19 cellular contexts compared by ENCODE assay signal in the genomic region with DNA sequence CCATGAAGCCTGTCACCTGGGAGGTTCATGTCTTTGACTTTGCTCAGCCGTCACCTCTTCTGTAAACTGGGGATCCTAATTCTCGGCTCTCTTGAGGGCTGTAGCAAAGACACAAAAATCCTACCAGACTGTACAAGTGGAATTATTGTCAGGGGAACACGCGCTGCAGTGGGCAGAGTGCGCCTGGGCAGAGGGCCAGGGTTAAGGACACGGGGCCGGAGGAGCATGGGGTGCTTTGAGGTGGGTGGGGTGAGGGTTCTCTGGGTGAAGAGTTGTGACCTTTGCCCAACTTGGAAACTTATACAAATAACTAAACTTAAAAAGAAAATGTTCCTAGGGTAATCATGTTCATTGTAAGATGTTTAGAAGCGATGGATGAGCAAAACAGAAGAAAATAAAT. TPM values are rescaled to one million over a fixed set of nuclear protein-coding genes. Genes with fewer than 3 reads are reported as not detected.
DNase-seq lines count a peak whose midpoint lies in the region; ATAC-seq and TF ChIP-seq lines count a peak whose summit lies in the region.
"Had no signal": no experiment of that assay in that cellular context is flagged by ENCODE, and none has a peak within 500 bp of the region (broad histone marks: within the 10 kb centered on the region; RNA-seq: fewer than 3 reads in every experiment).

No MANE protein-coding gene starts in this region.

- H3K9me3 ChIP-seq in SU-DHL-6 (ENCODE audit: insufficient read depth, low read length) = no peaks in the 10 kb centered on the region
- no peaks in the 10 kb centered on the region for H3K9me3 ChIP-seq in left lung
- H3K9me3 ChIP-seq: BE2C, HAP-1 had no signal

- H2AFZ ChIP-seq in SU-DHL-6 (ENCODE audit: low read depth, low read length, severe bottlenecking) = no peak overlapping the region
- H2AFZ ChIP-seq: GM23338, PC-9 had no signal

- H3K4me2 ChIP-seq in SU-DHL-6 (ENCODE audit: low read depth, low read length, poor library complexity, severe bottlenecking) = no peak overlapping the region
- H3K4me2 ChIP-seq: GM23338, KMS-11, PC-9 had no signal

- no peaks in the 10 kb centered on the region for H3K27me3 ChIP-seq in SU-DHL-6 (ENCODE audit: low read length)
- H3K27me3 ChIP-seq in left lung = no peaks in the 10 kb centered on the region
- H3K27me3 ChIP-seq: BE2C had no signal

- TF ChIP-seq CTCF in SU-DHL-6 (IDR thresholded peaks at IDR 0.05; ENCODE audit: insufficient read depth, low read length, poor library complexity, severe bottlenecking) (no peak), left lung (IDR thresholded peaks at IDR 0.05) (no peak)

- peaks cover 3% of the 10 kb centered on the region; the same call in 1 of the 2 replicates for H4K20me1 ChIP-seq in SU-DHL-6 (ENCODE audit: low read depth, low read length)

- ATAC-seq in left ventricle myocardium superior (peak; percentile 37), left cardiac atrium (no peak), left lung (peak; percentile 10), GM18858 (IDR thresholded peaks at IDR 0.05; ENCODE audit: unreplicated experiment) (no peak), HG03175 (IDR thresholded peaks at IDR 0.05; ENCODE audit: unreplicated experiment) (no peak)

- peaks cover 16% of the 10 kb centered on the region; the same call in 1 of the 2 replicates for H3F3A ChIP-seq in SU-DHL-6 (ENCODE audit: insufficient read depth)

- intact Hi-C loops in left ventricle myocardium superior (cut with micrococcal nuclease) (loop anchor here (10.0 kb wide), 1 partner anchor 50 kb away; no protein-coding TSS in a partner anchor), left cardiac atrium (cut with DNase I) (no loop called here), left lung (cut with DNase I) (no loop called here)

- no peak overlapping the region for H3K4me3 ChIP-seq in SU-DHL-6 (ENCODE audit: insufficient read depth, low read length, poor library complexity, severe bottlenecking)
- H3K4me3 ChIP-seq in left lung = no peak overlapping the region
- H3K4me3 ChIP-seq: GM23338, HAP-1, PC-9, SK-N-MC had no signal

- H3K79me2 ChIP-seq in SU-DHL-6 (ENCODE audit: insufficient read depth, low read length) = peaks cover 94% of the 10 kb centered on the region

- H3K4me1 ChIP-seq in left lung = peaks cover 17 to 37% of the 10 kb centered on the region in 2 donors
- H3K4me1 ChIP-seq: HAP-1 had no signal

- DNase-seq in left ventricle myocardium superior (peak; percentile 63), left cardiac atrium (no peak), left lung (peak in 1 of 2 donors; percentile 45), HuH-7 (ENCODE audit: low spot score) (no peak)
- DNase-seq: BE2C; CD4-positive, alpha-beta T cell; DMS79; IMR-90; NCI-H1417; NCI-H1694 treated with DMSO at 0.1 percent for 48 hours; PC-9; SHP77 treated with DMSO at 0.1 percent for 48 hours had no signal

- no peak overlapping the region for H3K9ac ChIP-seq in SU-DHL-6 (ENCODE audit: low read length)
- H3K9ac ChIP-seq: KMS-11 had no signal

- H3K27ac ChIP-seq in SU-DHL-6 (ENCODE audit: low read depth, low read length) = peak overlapping the region; percentile 73
- no peak overlapping the region for H3K27ac ChIP-seq in left lung
- H3K27ac ChIP-seq: KMS-11, PC-9, SK-N-MC had no signal

- no peaks in the 10 kb centered on the region for H3K9me2 ChIP-seq in SU-DHL-6 (replicated peaks; ENCODE audit: insufficient read depth, low read length)

- H3K36me3 ChIP-seq in SU-DHL-6 (ENCODE audit: low read length) (no peaks in the 10 kb centered on the region), left lung (no peaks in the 10 kb centered on the region)
- H3K36me3 ChIP-seq: BE2C, HAP-1 had no signal

RNA-seq across cellular contexts. Expression of gene PALD1, which starts 36.0 kb away (rescaled TPM):
- total RNA-seq in left ventricle myocardium superior (5.2 TPM), left cardiac atrium (1 to 10 TPM; 4.4 to 8.3 TPM), left lung (10 to 100 TPM; 10.1 to 10.8 TPM)

Comparison
In these comparisons a context has a peak if more than half of its experiments do, and no peak if none do; other contexts are left out.
1. ATAC-seq: peak in left ventricle myocardium superior (single experiment) and left lung (single experiment); none in left cardiac atrium (0 of 2), GM18858 (single experiment) and HG03175 (single experiment).